Comparison of ENCODE assay signal across 19 cellular contexts in genomic region chr3:13501527-13501926, GRCh38. TPM values are rescaled to one million over a fixed set of nuclear protein-coding genes. Genes with fewer than 3 reads are reported as not detected.
"Had no signal": no experiment of that assay in that cellular context is flagged by ENCODE, and none has a peak within 500 bp of the region (broad histone marks: within the 10 kb centered on the region; RNA-seq: fewer than 3 reads in every experiment).

No MANE protein-coding gene starts in this region.

- FAIRE-seq: endometrium, frontal cortex, islet of Langerhans, small intestine, urothelium cell line had no signal

- H3K4me3 ChIP-seq: dorsolateral prefrontal cortex, heart left ventricle, lung had no signal

- H3K27ac ChIP-seq: dorsolateral prefrontal cortex, heart left ventricle had no signal

- H3K9me3 ChIP-seq: heart left ventricle had no signal

- H3K36me3 Mint-ChIP-seq: natural killer cell treated with Interleukin-12 subunit alpha and Interleukin-12 subunit beta and Interleukin-15 and Interleukin-18, amount 100 ng/mL, for 72 hours had no signal

- DNase-seq: cortex of kidney; effector CD8-positive, alpha-beta T cell; hypothalamus; mesenchymal stem cell; midbrain; small intestine; stimulated activated CD4-positive, alpha-beta T cell treated with anti-CD3 and anti-CD28 coated beads, Interleukin-2, amount 100 ng/mL, for 48 hours; stimulated activated naive CD4-positive, alpha-beta T cell treated with Interleukin-2 at 50 U/mL for 16 hours; trophoblast cell had no signal

- H3K9me3 Mint-ChIP-seq: natural killer cell treated with Interleukin-12 subunit alpha and Interleukin-12 subunit beta and Interleukin-15 and Interleukin-18, amount 100 ng/mL, for 72 hours had no signal

- H3K27me3 ChIP-seq: dorsolateral prefrontal cortex, heart left ventricle had no signal

- H3K27ac Mint-ChIP-seq: natural killer cell treated with Interleukin-12 subunit alpha and Interleukin-12 subunit beta and Interleukin-15 and Interleukin-18, amount 100 ng/mL, for 72 hours had no signal

- H3K4me3 Mint-ChIP-seq: natural killer cell treated with Interleukin-12 subunit alpha and Interleukin-12 subunit beta and Interleukin-15 and Interleukin-18, amount 100 ng/mL, for 72 hours had no signal

- H3K27me3 Mint-ChIP-seq: natural killer cell treated with Interleukin-12 subunit alpha and Interleukin-12 subunit beta and Interleukin-15 and Interleukin-18, amount 100 ng/mL, for 72 hours had no signal

- ATAC-seq: esophagus mucosa; heart left ventricle; left lobe of liver; natural killer cell treated with Interleukin-12 subunit alpha and Interleukin-12 subunit beta and Interleukin-15 and Interleukin-18, amount 100 ng/mL, for 72 hours had no signal

RNA-seq across cellular contexts. Expression of gene FBLN2, which starts 47.4 kb away (rescaled TPM):
- total RNA-seq: natural killer cell treated with Interleukin-12 subunit alpha and Interleukin-12 subunit beta and Interleukin-15 and Interleukin-18, amount 100 ng/mL, for 72 hours had no signal
